Comparison of ENCODE assay signal across 1 cellular context in the genomic region with DNA sequence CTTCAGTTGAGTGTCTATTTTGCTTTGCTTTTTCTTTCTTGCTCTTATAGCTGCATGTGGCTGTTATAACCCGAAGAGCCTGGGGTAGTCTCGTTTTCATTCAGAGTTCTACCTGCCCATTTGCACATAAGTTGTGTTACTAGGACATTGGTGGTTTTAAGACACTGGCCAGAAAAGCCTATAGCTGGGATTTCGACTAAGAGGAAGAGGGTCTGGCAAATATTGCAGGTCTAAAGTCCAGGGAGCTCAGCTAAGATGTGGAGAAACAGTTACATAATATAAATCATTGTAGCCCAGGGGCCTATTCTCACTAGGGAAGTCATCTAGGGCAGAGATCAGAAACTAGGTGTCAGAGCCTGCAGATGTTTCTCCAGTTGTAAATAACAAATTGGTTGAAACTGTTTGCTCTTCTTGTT.
TF ChIP-seq lines count a peak whose summit lies in the region.

No MANE protein-coding gene starts in this region.

TF ChIP-seq in HepG2, 621 proteins besides CTCF, POLR2A, EP300 and RAD21 (continued from another document and continues in another):
- TF ChIP-seq ZNF432 (CRISPR knock-in tag; IDR thresholded peaks at IDR 0.05; ENCODE audit: borderline replicate concordance) (no peak), MLX (CRISPR knock-in tag; IDR thresholded peaks at IDR 0.05) (no peak), ZSCAN12 (CRISPR knock-in tag; IDR thresholded peaks at IDR 0.05) (peak; percentile 86; the same call in 1 of the 2 replicates), ZNF558 (CRISPR knock-in tag; IDR thresholded peaks at IDR 0.05; ENCODE audit: borderline replicate concordance) (no peak), IRF2 (CRISPR knock-in tag; IDR thresholded peaks at IDR 0.05) (0 out of 2 replicates have a peak, but pooled peaks have one; percentile 43), ZBTB20 (CRISPR knock-in tag; IDR thresholded peaks at IDR 0.05; ENCODE audit: borderline replicate concordance, low read depth) (peak; percentile 70; the same call in 1 of the 2 replicates), GFI1 (CRISPR knock-in tag; IDR thresholded peaks at IDR 0.05; ENCODE audit: borderline replicate concordance) (peak; percentile 92), ZNF331 (CRISPR knock-in tag; IDR thresholded peaks at IDR 0.05) (peak; percentile 56; the same call in 1 of the 2 replicates), ZNF318 (CRISPR knock-in tag; IDR thresholded peaks at IDR 0.05) (no peak), MIXL1 (CRISPR knock-in tag; IDR thresholded peaks at IDR 0.05) (peak; percentile 66; the same call in 1 of the 2 replicates), THRA (CRISPR knock-in tag; IDR thresholded peaks at IDR 0.05; ENCODE audit: borderline replicate concordance) (0 out of 2 replicates have a peak, but pooled peaks have one; percentile 38), TBX3 (IDR thresholded peaks at IDR 0.05; ENCODE audit: borderline replicate concordance) (peak; percentile 39; the same call in 1 of the 2 replicates), HNF4G (IDR thresholded peaks at IDR 0.05; ENCODE audit: borderline replicate concordance, low read depth, low read length) (peak; percentile 82), HNF4G (CRISPR knock-in tag; IDR thresholded peaks at IDR 0.05; ENCODE audit: borderline replicate concordance, low read depth) (peak; percentile 74; the same call in 1 of the 2 replicates), TEAD2 (CRISPR knock-in tag; IDR thresholded peaks at IDR 0.05) (no peak), KLF13 (CRISPR knock-in tag; IDR thresholded peaks at IDR 0.05) (no peak), ZBTB7B (CRISPR knock-in tag; IDR thresholded peaks at IDR 0.05) (peak; percentile 79), NR2F1 (CRISPR knock-in tag; IDR thresholded peaks at IDR 0.05) (peak in 1 of 2 experiments; percentile 26; a peak in 1 of 4 replicates), FOXP4 (CRISPR knock-in tag; IDR thresholded peaks at IDR 0.05) (peak; percentile 80), TFDP1 (CRISPR knock-in tag; IDR thresholded peaks at IDR 0.05; ENCODE audit: borderline replicate concordance) (0 out of 2 replicates have a peak, but pooled peaks have one; percentile 22), KDM6A (CRISPR knock-in tag; IDR thresholded peaks at IDR 0.05; ENCODE audit: low read depth) (peak; percentile 39; the same call in 1 of the 2 replicates), GTF3A (CRISPR knock-in tag; conservative IDR thresholded peaks at IDR 0.05) (no peak), PPARG (CRISPR knock-in tag; conservative IDR thresholded peaks at IDR 0.05) (peak; percentile 92), ZNF431 (CRISPR knock-in tag; IDR thresholded peaks at IDR 0.05; ENCODE audit: borderline replicate concordance, low read depth) (no peak; the same call in 1 of the 2 replicates), ESRRA (CRISPR knock-in tag; IDR thresholded peaks at IDR 0.05; ENCODE audit: low read depth) (no peak), ZNF414 (CRISPR knock-in tag; IDR thresholded peaks at IDR 0.05) (peak; percentile 33; the same call in 1 of the 2 replicates)
- TF ChIP-seq, protein P1, sequence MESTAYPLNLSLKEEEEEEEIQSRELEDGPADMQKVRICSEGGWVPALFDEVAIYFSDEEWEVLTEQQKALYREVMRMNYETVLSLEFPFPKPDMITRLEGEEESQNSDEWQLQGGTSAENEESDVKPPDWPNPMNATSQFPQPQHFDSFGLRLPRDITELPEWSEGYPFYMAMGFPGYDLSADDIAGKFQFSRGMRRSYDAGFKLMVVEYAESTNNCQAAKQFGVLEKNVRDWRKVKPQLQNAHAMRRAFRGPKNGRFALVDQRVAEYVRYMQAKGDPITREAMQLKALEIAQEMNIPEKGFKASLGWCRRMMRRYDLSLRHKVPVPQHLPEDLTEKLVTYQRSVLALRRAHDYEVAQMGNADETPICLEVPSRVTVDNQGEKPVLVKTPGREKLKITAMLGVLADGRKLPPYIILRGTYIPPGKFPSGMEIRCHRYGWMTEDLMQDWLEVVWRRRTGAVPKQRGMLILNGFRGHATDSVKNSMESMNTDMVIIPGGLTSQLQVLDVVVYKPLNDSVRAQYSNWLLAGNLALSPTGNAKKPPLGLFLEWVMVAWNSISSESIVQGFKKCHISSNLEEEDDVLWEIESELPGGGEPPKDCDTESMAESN (CRISPR knock-in tag; conservative IDR thresholded peaks at IDR 0.05) = no peak
- TF ChIP-seq, protein P2, sequence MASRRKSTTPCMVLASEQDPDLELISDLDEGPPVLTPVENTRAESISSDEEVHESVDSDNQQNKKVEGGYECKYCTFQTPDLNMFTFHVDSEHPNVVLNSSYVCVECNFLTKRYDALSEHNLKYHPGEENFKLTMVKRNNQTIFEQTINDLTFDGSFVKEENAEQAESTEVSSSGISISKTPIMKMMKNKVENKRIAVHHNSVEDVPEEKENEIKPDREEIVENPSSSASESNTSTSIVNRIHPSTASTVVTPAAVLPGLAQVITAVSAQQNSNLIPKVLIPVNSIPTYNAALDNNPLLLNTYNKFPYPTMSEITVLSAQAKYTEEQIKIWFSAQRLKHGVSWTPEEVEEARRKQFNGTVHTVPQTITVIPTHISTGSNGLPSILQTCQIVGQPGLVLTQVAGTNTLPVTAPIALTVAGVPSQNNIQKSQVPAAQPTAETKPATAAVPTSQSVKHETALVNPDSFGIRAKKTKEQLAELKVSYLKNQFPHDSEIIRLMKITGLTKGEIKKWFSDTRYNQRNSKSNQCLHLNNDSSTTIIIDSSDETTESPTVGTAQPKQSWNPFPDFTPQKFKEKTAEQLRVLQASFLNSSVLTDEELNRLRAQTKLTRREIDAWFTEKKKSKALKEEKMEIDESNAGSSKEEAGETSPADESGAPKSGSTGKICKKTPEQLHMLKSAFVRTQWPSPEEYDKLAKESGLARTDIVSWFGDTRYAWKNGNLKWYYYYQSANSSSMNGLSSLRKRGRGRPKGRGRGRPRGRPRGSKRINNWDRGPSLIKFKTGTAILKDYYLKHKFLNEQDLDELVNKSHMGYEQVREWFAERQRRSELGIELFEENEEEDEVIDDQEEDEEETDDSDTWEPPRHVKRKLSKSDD (CRISPR knock-in tag; IDR thresholded peaks at IDR 0.05; ENCODE audit: low read depth) = no peak
- TF ChIP-seq, protein P3, sequence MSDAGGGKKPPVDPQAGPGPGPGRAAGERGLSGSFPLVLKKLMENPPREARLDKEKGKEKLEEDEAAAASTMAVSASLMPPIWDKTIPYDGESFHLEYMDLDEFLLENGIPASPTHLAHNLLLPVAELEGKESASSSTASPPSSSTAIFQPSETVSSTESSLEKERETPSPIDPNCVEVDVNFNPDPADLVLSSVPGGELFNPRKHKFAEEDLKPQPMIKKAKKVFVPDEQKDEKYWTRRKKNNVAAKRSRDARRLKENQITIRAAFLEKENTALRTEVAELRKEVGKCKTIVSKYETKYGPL (CRISPR knock-in tag; IDR thresholded peaks at IDR 0.05) = peak; percentile 93
- TF ChIP-seq, protein P4, sequence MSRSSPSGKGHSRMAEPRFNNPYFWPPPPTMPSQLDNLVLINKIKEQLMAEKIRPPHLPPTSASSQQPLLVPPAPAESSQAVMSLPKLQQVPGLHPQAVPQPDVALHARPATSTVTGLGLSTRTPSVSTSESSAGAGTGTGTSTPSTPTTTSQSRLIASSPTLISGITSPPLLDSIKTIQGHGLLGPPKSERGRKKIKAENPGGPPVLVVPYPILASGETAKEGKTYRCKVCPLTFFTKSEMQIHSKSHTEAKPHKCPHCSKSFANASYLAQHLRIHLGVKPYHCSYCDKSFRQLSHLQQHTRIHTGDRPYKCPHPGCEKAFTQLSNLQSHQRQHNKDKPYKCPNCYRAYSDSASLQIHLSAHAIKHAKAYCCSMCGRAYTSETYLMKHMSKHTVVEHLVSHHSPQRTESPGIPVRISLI (CRISPR knock-in tag; IDR thresholded peaks at IDR 0.05; ENCODE audit: borderline replicate concordance) = no peak
